ENCODE assay signal across 1 cellular context in genomic region chr19:35739275-35740107, GRCh38.
TF ChIP-seq lines count a peak whose summit lies in the region.

No MANE protein-coding gene starts in this region.

TF ChIP-seq in H1, 55 proteins besides CTCF, POLR2A, EP300 and RAD21:
- TF ChIP-seq POLR2AphosphoS5 (IDR thresholded peaks at IDR 0.05; ENCODE audit: low read depth, low read length): peak; percentile 9; the same call in 1 of the 2 replicates
- no peak for TF ChIP-seq NRF1 (IDR thresholded peaks at IDR 0.05; ENCODE audit: low read depth, low read length)
